ENCODE assay signal across 8 cellular contexts in genomic region chr19:17512574-17512939, GRCh38. TPM values are rescaled to one million over a fixed set of nuclear protein-coding genes. Genes with fewer than 3 reads are reported as not detected.
DNase-seq lines count a peak whose midpoint lies in the region; ATAC-seq and TF ChIP-seq lines count a peak whose summit lies in the region.

No MANE protein-coding gene starts in this region.

- no peaks in the 10 kb centered on the region for H3K36me3 Mint-ChIP-seq in natural killer cell

- H3K4me3 Mint-ChIP-seq in natural killer cell: peak overlapping the region; percentile 92

- ATAC-seq in natural killer cell (no peak), HG02642 (IDR thresholded peaks at IDR 0.05; ENCODE audit: poor library complexity, unreplicated experiment) (no peak)

- H3K4me1 ChIP-seq in Karpas-422 (ENCODE audit: low read length): peaks cover 18% of the 10 kb centered on the region
- peaks cover 6% of the 10 kb centered on the region for H3K4me1 ChIP-seq in colonic mucosa

- no peaks in the 10 kb centered on the region for H3K27me3 Mint-ChIP-seq in natural killer cell (ENCODE audit: low read depth in 2 of 2)

- H2AFZ ChIP-seq in Karpas-422 (ENCODE audit: low read length): no peak overlapping the region

- H3K4me3 ChIP-seq in Karpas-422 (ENCODE audit: low read length) (peak overlapping the region; percentile 78), colonic mucosa (peak overlapping the region; percentile 91)

- peak overlapping the region; percentile 87 to 91 for H3K27ac Mint-ChIP-seq in natural killer cell

- H3K79me2 ChIP-seq in Karpas-422 (ENCODE audit: low read length): peaks cover 65% of the 10 kb centered on the region

- H3K36me3 ChIP-seq in Karpas-422 (ENCODE audit: insufficient read depth, low read length): peaks cover 16% of the 10 kb centered on the region
- H3K36me3 ChIP-seq in colonic mucosa: peaks cover 4% of the 10 kb centered on the region

- peak overlapping the region; percentile 76 for H3K4me2 ChIP-seq in Karpas-422 (ENCODE audit: low read depth, low read length, poor library complexity, severe bottlenecking)

- DNase-seq in Karpas-422 (no peak), colonic mucosa (no peak), natural killer cell (no peak), LoVo (ENCODE audit: low spot score) (no peak), NCI-H524 treated with DMSO at 0.1 percent for 48 hours (lab: John Stamatoyannopoulos, UW) (no peak), GM03348 (ENCODE audit: low spot score) (no peak)

- H4K20me1 ChIP-seq in Karpas-422 (ENCODE audit: insufficient read depth, low read depth, low read length): no peaks in the 10 kb centered on the region

- H3K27me3 ChIP-seq in Karpas-422 (ENCODE audit: low read length) (no peaks in the 10 kb centered on the region), colonic mucosa (no peaks in the 10 kb centered on the region)

- H3K9me3 Mint-ChIP-seq in natural killer cell: no peaks in the 10 kb centered on the region

- H3K9me3 ChIP-seq in Karpas-422 (ENCODE audit: low read length) (peaks cover 5% of the 10 kb centered on the region), colonic mucosa (no peaks in the 10 kb centered on the region)

- H3K9ac ChIP-seq in Karpas-422 (ENCODE audit: low read length) (peak overlapping the region; percentile 99), colonic mucosa (ENCODE audit: low read depth in 2 of 2, low read length in 2 of 2) (peak overlapping the region; percentile 92 to 100)

- H3K4me1 Mint-ChIP-seq in natural killer cell: peaks cover 25% of the 10 kb centered on the region in 2 donors

- H3K9me2 ChIP-seq in Karpas-422 (replicated peaks; ENCODE audit: insufficient read depth, low read length): no peaks in the 10 kb centered on the region

- peak overlapping the region; percentile 98 for H3K27ac ChIP-seq in C4-2B
- H3K27ac ChIP-seq in Karpas-422 (ENCODE audit: low read length): peak overlapping the region; percentile 60
- peak overlapping the region; percentile 99 for H3K27ac ChIP-seq in colonic mucosa

- intact Hi-C loops in colonic mucosa (cut with DNase I) (no loop called here), natural killer cell (cut with micrococcal nuclease) (loop anchor here (1.0 to 5.0 kb wide), 2 partner anchors 27 to 45 kb away; partner anchors contain the start of gene COLGALT1)

- TF ChIP-seq CTCF in C4-2B (conservative IDR thresholded peaks at IDR 0.05): no peak
- TF ChIP-seq CTCF in colonic mucosa (IDR thresholded peaks at IDR 0.05): no peak
- no peak for TF ChIP-seq CTCF in natural killer cell (IDR thresholded peaks at IDR 0.05)

RNA-seq across cellular contexts. Expression of gene PGLS, which starts 1.1 kb away (rescaled TPM):
- total RNA-seq in Karpas-422 (2014; rRNA removed; shearing (Covaris generic); ENCODE audit: low replicate concordance): 93.0 and 130 TPM in 2 replicates
- total RNA-seq in colonic mucosa: 100 to 1,000 TPM in 1 of 2 donors, 10 to 100 TPM in 1; 93.0 to 114 TPM
- total RNA-seq in natural killer cell: 10 to 100 TPM; 52.9 to 58.1 (median 57.8) TPM

RNA-seq across cellular contexts. Expression of gene SLC27A1, which starts 42.2 kb away (rescaled TPM):
- 4.0 and 4.8 TPM in 2 replicates for total RNA-seq in Karpas-422 (2014; rRNA removed; shearing (Covaris generic); ENCODE audit: low replicate concordance)
- total RNA-seq in colonic mucosa (1 to 10 TPM; 4.2 to 5.1 TPM), natural killer cell (10 to 100 TPM; 12.9 to 26.2 (median 16.3) TPM)

RNA-seq across cellular contexts. Expression of gene COLGALT1, which starts 42.9 kb away (rescaled TPM):
- total RNA-seq in Karpas-422 (2014; rRNA removed; shearing (Covaris generic); ENCODE audit: low replicate concordance): 25.0 and 25.5 TPM in 2 replicates
- total RNA-seq in colonic mucosa (10 to 100 TPM; 51.4 to 90.9 TPM), natural killer cell (10 to 100 TPM; 39.0 to 55.4 (median 43.7) TPM)

RNA-seq across cellular contexts. Expression of gene NXNL1, which starts 51.8 kb away (rescaled TPM):
- total RNA-seq in Karpas-422 (2014; rRNA removed; shearing (Covaris generic); ENCODE audit: low replicate concordance): not detected in 2 replicates
- not detected for total RNA-seq in colonic mucosa
- total RNA-seq in natural killer cell: not detected
